Comparison of ENCODE assay signal across 2 cellular contexts in genomic region chr2:222866358-222866960, GRCh38.
A peak's percentile ranks its signal among the peaks of the same experiment; 100 is the strongest.
TF ChIP-seq lines count a peak whose summit lies in the region.

No MANE protein-coding gene starts in this region.

TF ChIP-seq in K562, 482 proteins besides CTCF, POLR2A, EP300 and RAD21:
- TF ChIP-seq ELF1 (tag; IDR thresholded peaks at IDR 0.05) (no peak), VEZF1 (CRISPR knock-in tag; IDR thresholded peaks at IDR 0.05) (0 out of 2 replicates have a peak, but pooled peaks have one; percentile 20), RBM39 (optimal IDR thresholded peaks at IDR 0.05; ENCODE audit: low read depth, low read length) (no peak), HMBOX1 (IDR thresholded peaks at IDR 0.05) (no peak), ZFP1 (CRISPR knock-in tag; IDR thresholded peaks at IDR 0.05) (no peak), CHD1 (IDR thresholded peaks at IDR 0.05; ENCODE audit: low read length) (no peak), NKRF (IDR thresholded peaks at IDR 0.05; ENCODE audit: borderline replicate concordance) (no peak), HDAC6 (IDR thresholded peaks at IDR 0.05; ENCODE audit: low read depth, low read length) (no peak), GMEB1 (CRISPR knock-in tag; IDR thresholded peaks at IDR 0.05) (no peak), ZNF395 (CRISPR knock-in tag; IDR thresholded peaks at IDR 0.05) (no peak), ZNF740 (CRISPR knock-in tag; IDR thresholded peaks at IDR 0.05) (0 out of 2 replicates have a peak, but pooled peaks have one; percentile 43), ZNF740 (tag; IDR thresholded peaks at IDR 0.05) (peak in 1 of 2 experiments; percentile 76; a peak in 2 of 4 replicates), YY1 (IDR thresholded peaks at IDR 0.05; ENCODE audit: borderline replicate concordance in 1 of 3, control insufficient read depth in 1 of 3, extremely low read depth in 1 of 3, insufficient read depth in 3 of 3, insufficient read length in 1 of 3, insufficient replicate concordance in 2 of 3, low read depth in 1 of 3, low read length in 2 of 3) (no peak)

TF ChIP-seq in HepG2, 621 proteins besides CTCF, POLR2A, EP300 and RAD21 (continues in another document):
- TF ChIP-seq IKZF5 (CRISPR knock-in tag; IDR thresholded peaks at IDR 0.05) (no peak), EED (CRISPR knock-in tag; IDR thresholded peaks at IDR 0.05) (no peak), FOXO4 (CRISPR knock-in tag; conservative IDR thresholded peaks at IDR 0.05) (no peak), TGIF2 (CRISPR knock-in tag; IDR thresholded peaks at IDR 0.05) (peak; percentile 61; the same call in 1 of the 2 replicates), KDM6A (CRISPR knock-in tag; IDR thresholded peaks at IDR 0.05; ENCODE audit: low read depth) (no peak), AGO2 (optimal IDR thresholded peaks at IDR 0.05; ENCODE audit: low read depth, low read length) (no peak), PRPF4 (IDR thresholded peaks at IDR 0.05; ENCODE audit: low read depth, low read length, poor library complexity, severe bottlenecking) (no peak), TFDP2 (CRISPR knock-in tag; IDR thresholded peaks at IDR 0.05) (0 out of 2 replicates have a peak, but pooled peaks have one; percentile 13), PITX1 (CRISPR knock-in tag; IDR thresholded peaks at IDR 0.05) (peak; percentile 12; the same call in 1 of the 2 replicates), HNF1B (CRISPR knock-in tag; IDR thresholded peaks at IDR 0.05) (peak; percentile 26; the same call in 1 of the 2 replicates), ELF1 (CRISPR knock-in tag; IDR thresholded peaks at IDR 0.05) (no peak), RNF219 (CRISPR knock-in tag; IDR thresholded peaks at IDR 0.05) (no peak), MED1 (CRISPR knock-in tag; IDR thresholded peaks at IDR 0.05) (peak; percentile 37; the same call in 1 of the 2 replicates), PLSCR1 (CRISPR knock-in tag; IDR thresholded peaks at IDR 0.05; ENCODE audit: borderline replicate concordance) (no peak), CREM (IDR thresholded peaks at IDR 0.05) (0 out of 2 replicates have a peak, but pooled peaks have one; percentile 9), CREM (CRISPR knock-in tag; IDR thresholded peaks at IDR 0.05) (no peak), SP140L (CRISPR knock-in tag; IDR thresholded peaks at IDR 0.05; ENCODE audit: borderline replicate concordance) (no peak), ZNF816 (CRISPR knock-in tag; IDR thresholded peaks at IDR 0.05; ENCODE audit: borderline replicate concordance) (no peak), SNAPC4 (CRISPR knock-in tag; IDR thresholded peaks at IDR 0.05) (no peak), KDM2A (CRISPR knock-in tag; IDR thresholded peaks at IDR 0.05; ENCODE audit: borderline replicate concordance, low read depth) (0 out of 2 replicates have a peak, but pooled peaks have one; percentile 40), POLR2G (IDR thresholded peaks at IDR 0.05; ENCODE audit: low read depth, low read length) (peak; percentile 40; the same call in 1 of the 2 replicates), ZNF382 (CRISPR knock-in tag; IDR thresholded peaks at IDR 0.05; ENCODE audit: borderline replicate concordance) (no peak), ZFP36 (IDR thresholded peaks at IDR 0.05; ENCODE audit: borderline replicate concordance, low read depth, low read length, partially characterized antibody) (no peak), SIN3A (IDR thresholded peaks at IDR 0.05; ENCODE audit: borderline replicate concordance, low read depth, low read length) (peak; percentile 53; the same call in 1 of the 2 replicates), SAP130 (CRISPR knock-in tag; IDR thresholded peaks at IDR 0.05; ENCODE audit: low read depth) (peak; percentile 39; the same call in 1 of the 2 replicates), ZIK1 (CRISPR knock-in tag; IDR thresholded peaks at IDR 0.05; ENCODE audit: borderline replicate concordance, low read depth) (no peak), KMT2A (CRISPR knock-in tag; IDR thresholded peaks at IDR 0.05) (peak; percentile 53; the same call in 1 of the 2 replicates), ZNF556 (CRISPR knock-in tag; IDR thresholded peaks at IDR 0.05; ENCODE audit: borderline replicate concordance) (no peak), ZNF704 (CRISPR knock-in tag; IDR thresholded peaks at IDR 0.05; ENCODE audit: borderline replicate concordance) (no peak), REST (IDR thresholded peaks at IDR 0.05; ENCODE audit: borderline replicate concordance in 1 of 2, low read depth in 1 of 2, low read length in 2 of 2) (0 out of 4 replicates have a peak, but pooled peaks of 1 of the 2 experiments have one; percentile 12), ZMAT5 (CRISPR knock-in tag; IDR thresholded peaks at IDR 0.05; ENCODE audit: borderline replicate concordance, low read depth) (no peak), TOPORS (CRISPR knock-in tag; IDR thresholded peaks at IDR 0.05) (no peak), ZFP36L1 (CRISPR knock-in tag; IDR thresholded peaks at IDR 0.05) (peak; percentile 59; the same call in 1 of the 2 replicates)
